In genomic region chr18:62486290-62486964, GRCh38 we compare ENCODE assay signal across 7 cellular contexts. TPM values are rescaled to one million over a fixed set of nuclear protein-coding genes. Genes with fewer than 3 reads are reported as not detected.
DNase-seq lines count a peak whose midpoint lies in the region; ATAC-seq, FAIRE-seq and TF ChIP-seq lines count a peak whose summit lies in the region.

No MANE protein-coding gene starts in this region.

- WGBS in GM23248 (ENCODE audit: low coverage in 1 of 2, low lambda C conversion rate in 2 of 2, missing lambda C conversion rate in 2 of 2), 2 experiments, result 74 to 78% methylated on average over 4 of the region's 4 CpGs
- 32% methylated on average over 4 of the region's 4 CpGs for WGBS in K562 (ENCODE audit: insufficient coverage, low coverage, missing lambda C conversion rate)
- 63 to 69% methylated on average over 4 of the region's 4 CpGs for WGBS in heart right ventricle, 2 donors

- H3K9ac ChIP-seq in GM23248, result no peak overlapping the region
- H3K9ac ChIP-seq in K562 (ENCODE audit: insufficient read depth in 1 of 2, low read depth in 2 of 2, low read length in 2 of 2), result peak overlapping the region in 1 of 2 experiments; percentile 27; a peak in 1 of 4 replicates

- intact Hi-C loops in K562 (cut with micrococcal nuclease), result no loop called here
- intact Hi-C loops in heart right ventricle (cut with DNase I), result no loop called here

- TF ChIP-seq EP300 in K562 (IDR thresholded peaks at IDR 0.05; ENCODE audit: low read length), result peak; percentile 14; the same call in 1 of the 2 replicates

- H3K9me2 ChIP-seq in GM23248 (ENCODE audit: insufficient read depth), result no peaks in the 10 kb centered on the region

- no peak for TF ChIP-seq RAD21 in K562 (CRISPR knock-in tag; conservative IDR thresholded peaks at IDR 0.05 in 1 of 2, IDR thresholded peaks at IDR 0.05 in 1 of 2)

- TF ChIP-seq CTCF in K562 (IDR thresholded peaks at IDR 0.05 in 2 of 3, conservative IDR thresholded peaks at IDR 0.05 in 1 of 3; ENCODE audit: insufficient read depth in 2 of 3, low read depth in 1 of 3, low read length in 3 of 3) (no peak), heart right ventricle (IDR thresholded peaks at IDR 0.05) (no peak)

- ATAC-seq in K562 (peak; percentile 59), heart right ventricle (no peak)

- H4K20me1 ChIP-seq in GM23248 (ENCODE audit: insufficient read depth) (no peaks in the 10 kb centered on the region), K562 (replicated peaks; ENCODE audit: control insufficient read depth, insufficient read depth, low read length) (no peaks in the 10 kb centered on the region)

- H3K4me3 ChIP-seq in GM23248 (no peak overlapping the region), K562 (no peak overlapping the region), heart right ventricle (no peak overlapping the region)
- H3K4me3 ChIP-seq in effector memory CD4-positive, alpha-beta T cell (ENCODE audit: insufficient read depth, low read depth, low read length, poor library complexity, severe bottlenecking), result no peak overlapping the region

- H2AFZ ChIP-seq in GM23248 (no peak overlapping the region), K562 (ENCODE audit: low read depth, low read length) (peak overlapping the region; percentile 64)

- H3K79me2 ChIP-seq in GM23248 (ENCODE audit: insufficient read depth) (no peaks in the 10 kb centered on the region), K562 (ENCODE audit: control insufficient read depth, insufficient read depth, low read length) (no peaks in the 10 kb centered on the region)

- no peaks in the 10 kb centered on the region for H3K9me3 ChIP-seq in GM23248 (ENCODE audit: low read depth)
- H3K9me3 ChIP-seq in K562 (replicated peaks; ENCODE audit: control insufficient read depth, insufficient read depth, low read depth, low read length), result no peaks in the 10 kb centered on the region; the same call in 1 of the 2 replicates
- peaks cover 0 to 8% (median under 1%) of the 10 kb centered on the region in 11 donors for H3K9me3 ChIP-seq in heart right ventricle
- no peaks in the 10 kb centered on the region for H3K9me3 ChIP-seq in effector memory CD4-positive, alpha-beta T cell (ENCODE audit: control insufficient read depth, low read length)

- no peaks in the 10 kb centered on the region for H3K9me1 ChIP-seq in K562 (ENCODE audit: control insufficient read depth, insufficient read depth, low read length)

- H3K4me1 ChIP-seq in GM23248 (ENCODE audit: insufficient read depth) (peaks cover 11% of the 10 kb centered on the region), K562 (replicated peaks in 1 of 2; ENCODE audit: control insufficient read depth in 2 of 2, insufficient read depth in 2 of 2, low read length in 2 of 2) (peaks cover 0 to 17% of the 10 kb centered on the region in 2 experiments; a peak in 2 of 5 replicates), heart right ventricle (peaks cover 0 to 5% (median 0%) of the 10 kb centered on the region in 9 donors)
- no peaks in the 10 kb centered on the region for H3K4me1 ChIP-seq in effector memory CD4-positive, alpha-beta T cell (ENCODE audit: control insufficient read depth, insufficient read depth, low read length, poor library complexity, severe bottlenecking)

- in situ Hi-C loops in GM23248 (cut with MboI), result no loop called here
- in situ Hi-C loops in K562 (cut with MboI), result no loop called here

- peak; percentile 71 for FAIRE-seq in K562 (lab: Jason Lieb, UNC)

- DNase-seq in GM23248 (peak; percentile 88), NCI-H1105 (lab: John Stamatoyannopoulos, UW) (peak; percentile 66), K562 (ENCODE audit: extremely low read depth in 1 of 4, low spot score in 3 of 4) (peak; percentile 25 to 60 (median 36)), heart right ventricle (no peak), NOMO-1 treated with DMSO at 0.1 percent for 48 hours (lab: John Stamatoyannopoulos, UW; ENCODE audit: unreplicated experiment) (no peak)
- DNase-seq in stimulated activated CD4-positive, alpha-beta T cell treated with anti-CD3 and anti-CD28 coated beads, Interleukin-15, amount 100 ng/mL, for 48 hours (ENCODE audit: low read depth in 2 of 2), result peak; percentile 43 to 47
- DNase-seq in effector memory CD4-positive, alpha-beta T cell, result no peak

- BruUV-seq in K562 (replicated peaks; lab: Mats Ljungman, UMichigan), result no TSS peak

- H3K4me2 ChIP-seq in GM23248 (ENCODE audit: unreplicated experiment) (peak overlapping the region; percentile 41), K562 (ENCODE audit: insufficient read depth, low read length) (peak overlapping the region; percentile 35; the same call in 1 of the 2 replicates)

- CTCF ChIA-PET in K562 (lab: Yijun Ruan, JAX; ENCODE audit: low intra/inter-chr PET ratio), result no interaction called here

- TF ChIP-seq POLR2A in K562 (conservative IDR thresholded peaks at IDR 0.05), result no peak

- H3K27ac ChIP-seq in GM23248 (peak overlapping the region; percentile 15; the same call in 1 of the 2 replicates), K562 (ENCODE audit: extremely low read depth, low read depth, low read length) (peak overlapping the region; percentile 73; the same call in 2 of the 3 replicates), heart right ventricle (no peak overlapping the region)
- H3K27ac ChIP-seq in effector memory CD4-positive, alpha-beta T cell (ENCODE audit: insufficient read depth, low read length, poor library complexity, severe bottlenecking), result no peak overlapping the region

- H3K36me3 ChIP-seq in GM23248 (ENCODE audit: low read depth) (no peaks in the 10 kb centered on the region), K562 (ENCODE audit: control insufficient read depth, insufficient read depth, low read length) (no peaks in the 10 kb centered on the region), heart right ventricle (no peaks in the 10 kb centered on the region)
- no peaks in the 10 kb centered on the region for H3K36me3 ChIP-seq in effector memory CD4-positive, alpha-beta T cell (ENCODE audit: control insufficient read depth, insufficient read depth, low read length)

- POLR2A ChIA-PET in K562 (lab: Yijun Ruan, JAX), result no interaction called here

- peaks cover 7% of the 10 kb centered on the region for H3F3A ChIP-seq in GM23248 (ENCODE audit: insufficient read depth)

- H3K27me3 ChIP-seq in GM23248 (replicated peaks; ENCODE audit: insufficient read depth), result peaks cover 9% of the 10 kb centered on the region
- H3K27me3 ChIP-seq in K562 (ENCODE audit: control insufficient read depth in 2 of 2, insufficient read depth in 2 of 2, low read length in 2 of 2), result no peaks in the 10 kb centered on the region
- peaks cover 0 to 19% (median 0%) of the 10 kb centered on the region in 7 donors for H3K27me3 ChIP-seq in heart right ventricle
- no peaks in the 10 kb centered on the region for H3K27me3 ChIP-seq in effector memory CD4-positive, alpha-beta T cell (replicated peaks; ENCODE audit: control insufficient read depth, insufficient read depth, low read length, poor library complexity, severe bottlenecking)

TF ChIP-seq in K562, 482 proteins besides CTCF, POLR2A, EP300 and RAD21 (continues in another document):
- no peak for TF ChIP-seq MAFG (tag; conservative IDR thresholded peaks at IDR 0.05)
- no peak for TF ChIP-seq TOE1 (IDR thresholded peaks at IDR 0.05; ENCODE audit: borderline replicate concordance)
- TF ChIP-seq TOE1 (CRISPR knock-in tag; IDR thresholded peaks at IDR 0.05; ENCODE audit: borderline replicate concordance, low read depth), result no peak
- TF ChIP-seq E2F5 (CRISPR knock-in tag; IDR thresholded peaks at IDR 0.05), result no peak
- no peak for TF ChIP-seq RBM17 (IDR thresholded peaks at IDR 0.05; ENCODE audit: borderline replicate concordance, low read depth, low read length)
- no peak for TF ChIP-seq ZNF431 (CRISPR knock-in tag; IDR thresholded peaks at IDR 0.05)
- no peak for TF ChIP-seq PCBP2 (IDR thresholded peaks at IDR 0.05; ENCODE audit: low read depth, low read length, poor library complexity, severe bottlenecking)
- no peak for TF ChIP-seq E2F6 (IDR thresholded peaks at IDR 0.05; ENCODE audit: borderline replicate concordance in 1 of 2, extremely low read depth in 1 of 2, insufficient read depth in 1 of 2, insufficient read length in 1 of 2, low read depth in 1 of 2, low read length in 1 of 2, poor library complexity in 1 of 2, severe bottlenecking in 1 of 2)

RNA-seq across cellular contexts. Expression of gene ZCCHC2, which starts 36.4 kb away (rescaled TPM):
- 1.7 and 3.0 TPM in 2 replicates for total RNA-seq in GM23248 (2014; rRNA removed; shearing (Covaris generic))
- polyA plus RNA-seq in GM23248 (2016; fragmentation: Nextera tagmentation; extraction: Ambion mirVana) (0.81 and 1.1 TPM in 2 replicates), K562 (2011; rRNA removed) (7.7 and 8.4 TPM in 2 replicates), K562 (2014; fragmentation: Illumina TruSeq; extraction: Trizol) (5.3 and 7.1 TPM in 2 replicates), K562 (2014; fragmentation: Nextera tagmentation; extraction: Ambion mirVana) (1 to 10 TPM; 1.0 to 1.9 TPM), K562 (2014; rRNA removed) (3.7 and 7.2 TPM in 2 replicates), heart right ventricle (1 to 10 TPM; 7.0 to 7.3 TPM)
- 12.9 and 18.0 TPM in 2 replicates for total RNA-seq in K562 (2011; cell fraction: chromatin; rRNA removed; ENCODE audit: low replicate concordance)
- total RNA-seq in K562 (2011; cell fraction: nucleolus; rRNA removed), result 12.3 and 12.5 TPM in 2 replicates
- 12.9 and 13.4 TPM in 2 replicates for total RNA-seq in K562 (2011; cell fraction: nucleoplasm; rRNA removed)
- total RNA-seq in K562 (2014; rRNA removed) (6.0 and 6.5 TPM in 2 replicates), K562 (2014; rRNA removed; fragmentation: Illumina TruSeq; extraction: Trizol) (4.9 and 5.7 TPM in 2 replicates), K562 (2015; rRNA removed; fragmentation: Illumina TruSeq; extraction: Trizol) (6.3 and 6.9 TPM in 2 replicates), K562 (2021) (8.5 and 9.2 TPM in 2 replicates), heart right ventricle (10 to 100 TPM; 15.1 to 45.3 (median 20.1) TPM)
- 6.8 and 9.9 TPM in 2 replicates for polyA plus RNA-seq in K562 (2011; cell fraction: cytosol; rRNA removed)
- polyA plus RNA-seq in K562 (2011; cell fraction: nucleus; rRNA removed), result 11.9 and 15.4 TPM in 2 replicates
- 3.8 and 5.1 TPM in 2 replicates for polyA plus RNA-seq in K562 (2012)
- polyA minus RNA-seq in K562 (2011; rRNA and poly(A)+ RNA removed), result 16.3 and 18.6 TPM in 2 replicates
- polyA minus RNA-seq in K562 (2011; cell fraction: cytosol; rRNA and poly(A)+ RNA removed), result 6.6 and 10.0 TPM in 2 replicates
- polyA minus RNA-seq in K562 (2011; cell fraction: nucleus; rRNA and poly(A)+ RNA removed), result 11.2 and 20.2 TPM in 2 replicates

Comparison
In these comparisons a context has a peak if more than half of its experiments do, and no peak if none do; other contexts are left out.
1. DNase-seq: peak in GM23248 (single experiment), NCI-H1105 (single experiment), K562 (4 of 4) and stimulated activated CD4-positive, alpha-beta T cell treated with anti-CD3 and anti-CD28 coated beads, Interleukin-15, amount 100 ng/mL, for 48 hours (2 of 2); none in heart right ventricle (0 of 2), NOMO-1 treated with DMSO at 0.1 percent for 48 hours (single experiment) and effector memory CD4-positive, alpha-beta T cell (0 of 3).
2. H3K27ac ChIP-seq: peak in GM23248 (single experiment) and K562 (single experiment); none in heart right ventricle (0 of 10) and effector memory CD4-positive, alpha-beta T cell (single experiment).